In the genomic region with DNA sequence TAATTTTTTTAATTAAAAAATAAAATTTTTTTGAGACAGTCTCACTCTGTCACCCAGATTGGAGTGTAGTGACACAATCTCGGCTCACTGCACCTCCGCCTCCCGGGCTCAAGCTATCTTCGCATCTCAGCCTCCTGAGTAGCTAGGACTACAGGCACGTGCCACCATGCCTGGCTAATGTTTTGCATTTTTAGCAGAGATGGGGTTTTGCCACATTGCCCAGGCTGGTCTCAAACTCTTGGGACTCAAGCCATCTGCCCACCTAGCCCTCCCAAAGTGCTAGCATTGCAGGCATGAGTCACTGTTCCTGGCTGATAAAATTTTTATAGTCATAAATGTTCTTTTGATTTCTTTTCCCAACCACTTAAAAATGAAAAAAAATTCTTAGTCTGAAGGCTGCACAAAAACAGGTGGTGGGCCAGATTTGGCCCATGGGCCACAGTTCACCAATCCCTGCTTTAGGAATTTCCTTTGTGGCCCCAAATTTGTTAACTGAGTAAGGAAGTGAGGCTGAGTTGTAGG, we compare ENCODE assay signal across 20 cellular contexts. TPM values are rescaled to one million over a fixed set of nuclear protein-coding genes. Genes with fewer than 3 reads are reported as not detected.
A peak's percentile ranks its signal among the peaks of the same experiment; 100 is the strongest.
DNase-seq lines count a peak whose midpoint lies in the region; ATAC-seq and TF ChIP-seq lines count a peak whose summit lies in the region.
"Had no signal": no experiment of that assay in that cellular context is flagged by ENCODE, and none has a peak within 500 bp of the region (broad histone marks: within the 10 kb centered on the region; RNA-seq: fewer than 3 reads in every experiment).

No MANE protein-coding gene starts in this region.

- H3K36me3 ChIP-seq in Loucy (ENCODE audit: insufficient read depth, low read length): peaks cover 35% of the 10 kb centered on the region; the same call in 1 of the 2 replicates
- peaks cover 2 to 75% (median 18%) of the 10 kb centered on the region in 6 donors for H3K36me3 ChIP-seq in spleen
- H3K36me3 ChIP-seq in upper lobe of right lung: peaks cover 40% of the 10 kb centered on the region

- DNase-seq in activated T-cell treated with anti-CD3 and anti-CD28 coated beads, Interleukin-2, amount 50 U/mL, for 24 hours: no peak
- DNase-seq in activated T-cell treated with anti-CD3 and anti-CD28 coated beads for 4 hours (no peak), dermis blood vessel endothelial cell (peak; percentile 28), spleen (no peak), upper lobe of right lung (no peak), endothelial cell (ENCODE audit: low spot score) (no peak)
- DNase-seq: CD8-positive, alpha-beta memory T cell; DMS79; GOT3; NCI-H1417; NCI-H187; NCI-H2227 treated with DMSO at 0.1 percent for 48 hours; NCI-H524; OCI-M1; SHP77 treated with DMSO at 0.1 percent for 48 hours had no signal

- no peaks in the 10 kb centered on the region for H3K9me3 ChIP-seq in Loucy (ENCODE audit: insufficient read depth, low read depth, low read length)
- H3K9me3 ChIP-seq in spleen: no peaks in the 10 kb centered on the region
- no peaks in the 10 kb centered on the region for H3K9me3 ChIP-seq in upper lobe of right lung
- H3K9me3 ChIP-seq: BLaER1 treated with 17β-estradiol and CSF1 and Interleukin-3, amounts not matched to agents 10 nM and 100 nM had no signal

- H3K4me3 ChIP-seq in Loucy (ENCODE audit: low read length, poor library complexity, severe bottlenecking) (no peak overlapping the region), spleen (no peak overlapping the region), upper lobe of right lung (no peak overlapping the region)
- H3K4me3 ChIP-seq: BLaER1 treated with 17β-estradiol and CSF1 and Interleukin-3, amounts not matched to agents 10 nM and 100 nM; K562 had no signal

- H3K4me1 Mint-ChIP-seq in activated T-cell treated with anti-CD3 and anti-CD28 coated beads, Interleukin-2, amount 50 U/mL, for 24 hours (ENCODE audit: low read depth): peaks cover 35% of the 10 kb centered on the region
- peaks cover 23% of the 10 kb centered on the region for H3K4me1 Mint-ChIP-seq in endothelial cell (ENCODE audit: unreplicated experiment)

- intact Hi-C loops in spleen (cut with DNase I; ENCODE audit: low total_unique reads): no loop called here
- intact Hi-C loops in upper lobe of right lung (cut with DNase I): no loop called here

- H3K36me3 Mint-ChIP-seq in activated T-cell treated with anti-CD3 and anti-CD28 coated beads, Interleukin-2, amount 50 U/mL, for 24 hours (ENCODE audit: low read depth): peaks cover 82% of the 10 kb centered on the region
- H3K36me3 Mint-ChIP-seq in endothelial cell (ENCODE audit: low read depth, unreplicated experiment): peaks cover 4% of the 10 kb centered on the region

- TF ChIP-seq CTCF in Loucy (conservative IDR thresholded peaks at IDR 0.05; ENCODE audit: low read length) (no peak), spleen (IDR thresholded peaks at IDR 0.05 in 8 of 11, conservative IDR thresholded peaks at IDR 0.05 in 3 of 11) (no peak), upper lobe of right lung (IDR thresholded peaks at IDR 0.05) (no peak), endothelial cell (IDR thresholded peaks at IDR 0.05; ENCODE audit: unreplicated experiment) (no peak)

- no peaks in the 10 kb centered on the region for H3K27me3 ChIP-seq in Loucy (ENCODE audit: insufficient read depth, low read length, poor library complexity, severe bottlenecking)
- no peaks in the 10 kb centered on the region for H3K27me3 ChIP-seq in spleen (replicated peaks in 1 of 7)
- no peaks in the 10 kb centered on the region for H3K27me3 ChIP-seq in upper lobe of right lung
- H3K27me3 ChIP-seq: BLaER1 treated with 17β-estradiol and CSF1 and Interleukin-3, amounts not matched to agents 10 nM and 100 nM had no signal

- no peaks in the 10 kb centered on the region for H3K27me3 Mint-ChIP-seq in activated T-cell treated with anti-CD3 and anti-CD28 coated beads, Interleukin-2, amount 50 U/mL, for 24 hours
- peaks cover 5% of the 10 kb centered on the region for H3K27me3 Mint-ChIP-seq in endothelial cell (ENCODE audit: unreplicated experiment)
- H3K27me3 Mint-ChIP-seq: CD8-positive, alpha-beta memory T cell had no signal

- H2AFZ ChIP-seq in Loucy (ENCODE audit: low read length): no peak overlapping the region

- H3K9me2 ChIP-seq in Loucy (replicated peaks; ENCODE audit: low read depth, low read length): no peaks in the 10 kb centered on the region

- H3K4me3 Mint-ChIP-seq in activated T-cell treated with anti-CD3 and anti-CD28 coated beads, Interleukin-2, amount 50 U/mL, for 24 hours: no peak overlapping the region
- no peak overlapping the region for H3K4me3 Mint-ChIP-seq in endothelial cell (ENCODE audit: unreplicated experiment)
- H3K4me3 Mint-ChIP-seq: CD8-positive, alpha-beta memory T cell had no signal

- ATAC-seq in upper lobe of right lung (no peak), GM18909 (IDR thresholded peaks at IDR 0.05; ENCODE audit: poor library complexity, unreplicated experiment) (no peak)
- ATAC-seq: HCT116, K562 had no signal

- H3K9me3 Mint-ChIP-seq in activated T-cell treated with anti-CD3 and anti-CD28 coated beads, Interleukin-2, amount 50 U/mL, for 24 hours: no peaks in the 10 kb centered on the region
- H3K9me3 Mint-ChIP-seq in endothelial cell (ENCODE audit: unreplicated experiment): no peaks in the 10 kb centered on the region
- H3K9me3 Mint-ChIP-seq: CD8-positive, alpha-beta memory T cell had no signal

- WGBS in spleen, 5 donors: 92 to 99% (median 98%) methylated on average over 5 of the region's 5 CpGs

- H3K9ac ChIP-seq in Loucy (ENCODE audit: low read depth, low read length, poor library complexity, severe bottlenecking): peak overlapping the region; percentile 22
- H3K9ac ChIP-seq: BLaER1 treated with 17β-estradiol and CSF1 and Interleukin-3, amounts not matched to agents 10 nM and 100 nM had no signal

- H3F3A ChIP-seq in Loucy (ENCODE audit: low read depth): peaks cover 9% of the 10 kb centered on the region; the same call in 1 of the 2 replicates

- peak overlapping the region; percentile 40 for H3K27ac Mint-ChIP-seq in activated T-cell treated with anti-CD3 and anti-CD28 coated beads, Interleukin-2, amount 50 U/mL, for 24 hours
- H3K27ac Mint-ChIP-seq in endothelial cell (ENCODE audit: unreplicated experiment): no peak overlapping the region

- peak overlapping the region; percentile 32 for H3K4me2 ChIP-seq in Loucy (ENCODE audit: low read depth, low read length, poor library complexity, severe bottlenecking)
- H3K4me2 ChIP-seq: BLaER1 treated with 17β-estradiol and CSF1 and Interleukin-3, amounts not matched to agents 10 nM and 100 nM had no signal

- H4K20me1 ChIP-seq in Loucy (ENCODE audit: insufficient read depth, low read length, poor library complexity, severe bottlenecking): peaks cover 8% of the 10 kb centered on the region

- H3K79me2 ChIP-seq in Loucy (ENCODE audit: insufficient read depth, low read length): peaks cover 17% of the 10 kb centered on the region

- no peak for TF ChIP-seq POLR2A in spleen (IDR thresholded peaks at IDR 0.05)

- peak overlapping the region in 6 of 8 donors; percentile 24 to 74 (median 64) for H3K27ac ChIP-seq in spleen
- no peak overlapping the region for H3K27ac ChIP-seq in upper lobe of right lung
- H3K27ac ChIP-seq: BLaER1 treated with 17β-estradiol and CSF1 and Interleukin-3, amounts not matched to agents 10 nM and 100 nM had no signal

- peaks cover 44% of the 10 kb centered on the region for H3K4me1 ChIP-seq in Loucy (ENCODE audit: insufficient read depth, low read length, poor library complexity, severe bottlenecking)
- peaks cover 0 to 38% (median 14%) of the 10 kb centered on the region in 6 donors for H3K4me1 ChIP-seq in spleen
- no peaks in the 10 kb centered on the region for H3K4me1 ChIP-seq in upper lobe of right lung

RNA-seq across cellular contexts. Expression of a gene that starts 9.2 kb away (rescaled TPM):
- total RNA-seq in dermis blood vessel endothelial cell (26.5 and 26.9 TPM in 2 replicates), spleen (10 to 100 TPM; 37.3 to 71.5 (median 52.8) TPM), upper lobe of right lung (35.1 TPM), endothelial cell (ENCODE audit: unreplicated experiment) (53.5 TPM)
- polyA plus RNA-seq in spleen: 10 to 100 TPM; 19.2 to 33.3 (median 30.8) TPM

RNA-seq across cellular contexts. Expression of a gene that starts 9.7 kb away (rescaled TPM):
- total RNA-seq in dermis blood vessel endothelial cell (19.6 and 24.2 TPM in 2 replicates), spleen (10 to 100 TPM; 21.0 to 40.0 (median 25.6) TPM), upper lobe of right lung (19.1 TPM), endothelial cell (ENCODE audit: unreplicated experiment) (20.0 TPM)
- 10 to 100 TPM in 2 of 3 donors, 1 to 10 TPM in 1; 6.8 to 17.9 (median 13.0) TPM for polyA plus RNA-seq in spleen

RNA-seq across cellular contexts. Expression of a gene that starts 52.9 kb away (rescaled TPM):
- total RNA-seq in dermis blood vessel endothelial cell: 20.7 and 28.6 TPM in 2 replicates
- 10 to 100 TPM; 22.7 to 66.7 (median 39.9) TPM for total RNA-seq in spleen
- polyA plus RNA-seq in spleen: 10 to 100 TPM in 2 of 3 donors, 1 to 10 TPM in 1; 4.6 to 12.0 (median 11.9) TPM
- 33.7 TPM for total RNA-seq in upper lobe of right lung
- 30.0 TPM for total RNA-seq in endothelial cell (ENCODE audit: unreplicated experiment)
